Comparison of ENCODE assay signal across 8 cellular contexts in the genomic region with DNA sequence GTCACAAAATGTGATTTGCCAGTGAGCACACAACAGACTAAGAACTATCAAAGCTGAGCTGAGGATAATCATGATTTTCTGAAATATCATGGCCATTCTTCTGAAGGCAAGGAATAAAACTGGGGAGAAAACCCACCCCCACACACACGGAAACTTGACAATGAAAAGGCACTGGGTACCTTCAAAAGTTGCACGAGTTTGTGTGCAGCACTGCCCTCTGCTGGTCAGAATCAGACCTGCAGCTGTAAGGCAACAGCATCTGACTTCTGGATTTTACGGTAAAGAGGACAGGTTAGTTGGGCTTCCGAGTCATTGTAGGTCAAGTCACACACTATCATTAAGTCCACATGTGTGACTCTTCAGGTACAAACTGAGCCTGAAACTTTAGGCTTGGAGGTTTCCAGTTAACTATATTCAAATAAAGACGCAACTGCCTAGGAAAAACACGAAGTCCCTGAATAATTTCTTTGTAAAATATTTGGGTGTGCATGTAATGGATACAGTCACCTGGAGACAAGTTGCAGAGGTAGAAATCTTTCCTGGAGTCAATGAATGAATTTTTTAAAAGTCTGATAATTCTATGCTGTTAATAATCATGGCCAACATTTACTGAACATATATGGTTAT.
DNase-seq lines count a peak whose midpoint lies in the region; ATAC-seq, FAIRE-seq and TF ChIP-seq lines count a peak whose summit lies in the region.

No MANE protein-coding gene starts in this region.

- no peak overlapping the region for H3K4me3 Mint-ChIP-seq in type B pancreatic cell

- DNase-seq in DMS53 treated with DMSO at 0.1 percent for 48 hours (lab: John Stamatoyannopoulos, UW; ENCODE audit: unreplicated experiment): peak; percentile 64
- DNase-seq in HT-29 (ENCODE audit: low spot score): peak; percentile 81
- DNase-seq in SJCRH30: peak; percentile 52 to 79
- DNase-seq in activated naive CD4-positive, alpha-beta T cell (lab: John Stamatoyannopoulos, UW): peak; percentile 59 to 82 (median 78)
- DNase-seq in glomerular visceral epithelial cell (ENCODE audit: extremely low spot score): peak; percentile 68
- DNase-seq in pancreas: peak; percentile 39 to 93 (median 78)
- DNase-seq in type B pancreatic cell (ENCODE audit: extremely low spot score, unreplicated experiment): no peak

- no peaks in the 10 kb centered on the region for H3K36me3 Mint-ChIP-seq in type B pancreatic cell

- H3K36me3 ChIP-seq in SJCRH30 (no peaks in the 10 kb centered on the region), pancreas (no peaks in the 10 kb centered on the region)

- H3K27ac Mint-ChIP-seq in type B pancreatic cell: no peak overlapping the region

- 22 to 29% methylated on average over 6 of the region's 6 CpGs for WGBS in pancreas, 2 donors

- H3K9me3 ChIP-seq in SJCRH30 (replicated peaks): no peaks in the 10 kb centered on the region
- no peaks in the 10 kb centered on the region for H3K9me3 ChIP-seq in pancreas

- H3K4me3 ChIP-seq in SJCRH30: no peak overlapping the region
- no peak overlapping the region for H3K4me3 ChIP-seq in pancreas

- peaks cover 30% of the 10 kb centered on the region for H3K27me3 Mint-ChIP-seq in type B pancreatic cell

- H3K4me1 ChIP-seq in SJCRH30 (no peaks in the 10 kb centered on the region), pancreas (no peaks in the 10 kb centered on the region)

- peak; percentile 67 to 92 (median 90) for ATAC-seq in pancreas
- ATAC-seq in HG02610 (IDR thresholded peaks at IDR 0.05; ENCODE audit: unreplicated experiment): no peak

- H3K27ac ChIP-seq in SJCRH30 (no peak overlapping the region), pancreas (no peak overlapping the region)

- H3K27me3 ChIP-seq in SJCRH30: no peaks in the 10 kb centered on the region
- H3K27me3 ChIP-seq in pancreas: no peaks in the 10 kb centered on the region

- no peak for FAIRE-seq in pancreas (lab: Jason Lieb, UNC)

- TF ChIP-seq CTCF in pancreas (IDR thresholded peaks at IDR 0.05) (peak; percentile 87 to 95 (median 92)), type B pancreatic cell (conservative IDR thresholded peaks at IDR 0.05) (peak; percentile 97)

- intact Hi-C loops in pancreas (cut with DNase I): loop anchor here in 1 of 3 donors (5.0 to 10.0 kb wide), 2 partner anchors 153 to 296 kb away; no protein-coding TSS in a partner anchor

- H3K4me1 Mint-ChIP-seq in type B pancreatic cell (ENCODE audit: unreplicated experiment): no peaks in the 10 kb centered on the region

- H3K9me3 Mint-ChIP-seq in type B pancreatic cell: no peaks in the 10 kb centered on the region
